ENCODE assay signal across 1 cellular context in genomic region chr20:32582659-32583580, GRCh38.
TF ChIP-seq lines count a peak whose summit lies in the region.

No MANE protein-coding gene starts in this region.

TF ChIP-seq in HepG2, 621 proteins besides CTCF, POLR2A, EP300 and RAD21 (continued from another document and continues in another):
- TF ChIP-seq, protein P1, sequence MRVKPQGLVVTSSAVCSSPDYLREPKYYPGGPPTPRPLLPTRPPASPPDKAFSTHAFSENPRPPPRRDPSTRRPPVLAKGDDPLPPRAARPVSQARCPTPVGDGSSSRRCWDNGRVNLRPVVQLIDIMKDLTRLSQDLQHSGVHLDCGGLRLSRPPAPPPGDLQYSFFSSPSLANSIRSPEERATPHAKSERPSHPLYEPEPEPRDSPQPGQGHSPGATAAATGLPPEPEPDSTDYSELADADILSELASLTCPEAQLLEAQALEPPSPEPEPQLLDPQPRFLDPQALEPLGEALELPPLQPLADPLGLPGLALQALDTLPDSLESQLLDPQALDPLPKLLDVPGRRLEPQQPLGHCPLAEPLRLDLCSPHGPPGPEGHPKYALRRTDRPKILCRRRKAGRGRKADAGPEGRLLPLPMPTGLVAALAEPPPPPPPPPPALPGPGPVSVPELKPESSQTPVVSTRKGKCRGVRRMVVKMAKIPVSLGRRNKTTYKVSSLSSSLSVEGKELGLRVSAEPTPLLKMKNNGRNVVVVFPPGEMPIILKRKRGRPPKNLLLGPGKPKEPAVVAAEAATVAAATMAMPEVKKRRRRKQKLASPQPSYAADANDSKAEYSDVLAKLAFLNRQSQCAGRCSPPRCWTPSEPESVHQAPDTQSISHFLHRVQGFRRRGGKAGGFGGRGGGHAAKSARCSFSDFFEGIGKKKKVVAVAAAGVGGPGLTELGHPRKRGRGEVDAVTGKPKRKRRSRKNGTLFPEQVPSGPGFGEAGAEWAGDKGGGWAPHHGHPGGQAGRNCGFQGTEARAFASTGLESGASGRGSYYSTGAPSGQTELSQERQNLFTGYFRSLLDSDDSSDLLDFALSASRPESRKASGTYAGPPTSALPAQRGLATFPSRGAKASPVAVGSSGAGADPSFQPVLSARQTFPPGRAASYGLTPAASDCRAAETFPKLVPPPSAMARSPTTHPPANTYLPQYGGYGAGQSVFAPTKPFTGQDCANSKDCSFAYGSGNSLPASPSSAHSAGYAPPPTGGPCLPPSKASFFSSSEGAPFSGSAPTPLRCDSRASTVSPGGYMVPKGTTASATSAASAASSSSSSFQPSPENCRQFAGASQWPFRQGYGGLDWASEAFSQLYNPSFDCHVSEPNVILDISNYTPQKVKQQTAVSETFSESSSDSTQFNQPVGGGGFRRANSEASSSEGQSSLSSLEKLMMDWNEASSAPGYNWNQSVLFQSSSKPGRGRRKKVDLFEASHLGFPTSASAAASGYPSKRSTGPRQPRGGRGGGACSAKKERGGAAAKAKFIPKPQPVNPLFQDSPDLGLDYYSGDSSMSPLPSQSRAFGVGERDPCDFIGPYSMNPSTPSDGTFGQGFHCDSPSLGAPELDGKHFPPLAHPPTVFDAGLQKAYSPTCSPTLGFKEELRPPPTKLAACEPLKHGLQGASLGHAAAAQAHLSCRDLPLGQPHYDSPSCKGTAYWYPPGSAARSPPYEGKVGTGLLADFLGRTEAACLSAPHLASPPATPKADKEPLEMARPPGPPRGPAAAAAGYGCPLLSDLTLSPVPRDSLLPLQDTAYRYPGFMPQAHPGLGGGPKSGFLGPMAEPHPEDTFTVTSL (CRISPR knock-in tag; IDR thresholded peaks at IDR 0.05; ENCODE audit: borderline replicate concordance), result no peak
- TF ChIP-seq, protein P2, sequence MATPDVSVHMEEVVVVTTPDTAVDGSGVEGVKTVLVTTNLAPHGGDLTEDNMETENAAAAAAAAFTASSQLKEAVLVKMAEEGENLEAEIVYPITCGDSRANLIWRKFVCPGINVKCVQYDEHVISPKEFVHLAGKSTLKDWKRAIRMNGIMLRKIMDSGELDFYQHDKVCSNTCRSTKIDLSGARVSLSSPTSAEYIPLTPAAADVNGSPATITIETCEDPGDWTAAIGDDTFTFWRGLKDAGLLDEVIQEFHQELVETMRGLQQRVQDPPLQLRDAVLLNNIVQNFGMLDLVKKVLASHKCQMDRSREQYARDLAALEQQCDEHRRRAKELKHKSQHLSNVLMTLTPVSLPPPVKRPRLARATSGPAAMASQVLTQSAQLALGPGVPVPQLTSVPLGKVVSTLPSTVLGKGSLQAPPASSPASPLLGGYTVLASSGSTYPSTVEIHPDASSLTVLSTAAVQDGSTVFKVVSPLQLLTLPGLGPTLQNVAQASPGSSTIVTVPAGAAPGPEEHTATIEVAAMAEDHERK (CRISPR knock-in tag; IDR thresholded peaks at IDR 0.05; ENCODE audit: low read depth), result no peak
- TF ChIP-seq, protein P3, sequence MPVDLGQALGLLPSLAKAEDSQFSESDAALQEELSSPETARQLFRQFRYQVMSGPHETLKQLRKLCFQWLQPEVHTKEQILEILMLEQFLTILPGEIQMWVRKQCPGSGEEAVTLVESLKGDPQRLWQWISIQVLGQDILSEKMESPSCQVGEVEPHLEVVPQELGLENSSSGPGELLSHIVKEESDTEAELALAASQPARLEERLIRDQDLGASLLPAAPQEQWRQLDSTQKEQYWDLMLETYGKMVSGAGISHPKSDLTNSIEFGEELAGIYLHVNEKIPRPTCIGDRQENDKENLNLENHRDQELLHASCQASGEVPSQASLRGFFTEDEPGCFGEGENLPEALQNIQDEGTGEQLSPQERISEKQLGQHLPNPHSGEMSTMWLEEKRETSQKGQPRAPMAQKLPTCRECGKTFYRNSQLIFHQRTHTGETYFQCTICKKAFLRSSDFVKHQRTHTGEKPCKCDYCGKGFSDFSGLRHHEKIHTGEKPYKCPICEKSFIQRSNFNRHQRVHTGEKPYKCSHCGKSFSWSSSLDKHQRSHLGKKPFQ (CRISPR knock-in tag; IDR thresholded peaks at IDR 0.05; ENCODE audit: insufficient replicate concordance), result no peak
- no peak for TF ChIP-seq NR3C1 (CRISPR knock-in tag; IDR thresholded peaks at IDR 0.05)
- no peak for TF ChIP-seq ZNF83 (CRISPR knock-in tag; IDR thresholded peaks at IDR 0.05; ENCODE audit: borderline replicate concordance)
- peak; percentile 51; the same call in 1 of the 2 replicates for TF ChIP-seq TARDBP (CRISPR knock-in tag; IDR thresholded peaks at IDR 0.05)
- TF ChIP-seq TP53 (CRISPR knock-in tag; conservative IDR thresholded peaks at IDR 0.05), result no peak
- TF ChIP-seq ZNF335 (CRISPR knock-in tag; IDR thresholded peaks at IDR 0.05), result no peak
- no peak for TF ChIP-seq SOX5 (CRISPR knock-in tag; IDR thresholded peaks at IDR 0.05; ENCODE audit: borderline replicate concordance)
- no peak for TF ChIP-seq ZNF260 (CRISPR knock-in tag; IDR thresholded peaks at IDR 0.05; ENCODE audit: borderline replicate concordance, low read depth)
- TF ChIP-seq ZNF788 (CRISPR knock-in tag; IDR thresholded peaks at IDR 0.05; ENCODE audit: borderline replicate concordance), result 0 out of 2 replicates have a peak, but pooled peaks have one; percentile 17
- no peak; the same call in 1 of the 2 replicates for TF ChIP-seq DR1 (CRISPR knock-in tag; IDR thresholded peaks at IDR 0.05)
- TF ChIP-seq, protein P4, sequence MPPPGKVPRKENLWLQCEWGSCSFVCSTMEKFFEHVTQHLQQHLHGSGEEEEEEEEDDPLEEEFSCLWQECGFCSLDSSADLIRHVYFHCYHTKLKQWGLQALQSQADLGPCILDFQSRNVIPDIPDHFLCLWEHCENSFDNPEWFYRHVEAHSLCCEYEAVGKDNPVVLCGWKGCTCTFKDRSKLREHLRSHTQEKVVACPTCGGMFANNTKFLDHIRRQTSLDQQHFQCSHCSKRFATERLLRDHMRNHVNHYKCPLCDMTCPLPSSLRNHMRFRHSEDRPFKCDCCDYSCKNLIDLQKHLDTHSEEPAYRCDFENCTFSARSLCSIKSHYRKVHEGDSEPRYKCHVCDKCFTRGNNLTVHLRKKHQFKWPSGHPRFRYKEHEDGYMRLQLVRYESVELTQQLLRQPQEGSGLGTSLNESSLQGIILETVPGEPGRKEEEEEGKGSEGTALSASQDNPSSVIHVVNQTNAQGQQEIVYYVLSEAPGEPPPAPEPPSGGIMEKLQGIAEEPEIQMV (CRISPR knock-in tag; IDR thresholded peaks at IDR 0.05; ENCODE audit: low read depth), result no peak; the same call in 1 of the 2 replicates
- TF ChIP-seq KLF13 (CRISPR knock-in tag; IDR thresholded peaks at IDR 0.05), result no peak
- 0 out of 2 replicates have a peak, but pooled peaks have one; percentile 15 for TF ChIP-seq ZNF766 (CRISPR knock-in tag; IDR thresholded peaks at IDR 0.05; ENCODE audit: borderline replicate concordance)
- TF ChIP-seq AGO1 (IDR thresholded peaks at IDR 0.05; ENCODE audit: low read depth, low read length, poor library complexity, severe bottlenecking), result no peak
- peak; percentile 51; the same call in 1 of the 2 replicates for TF ChIP-seq CCDC6 (CRISPR knock-in tag; IDR thresholded peaks at IDR 0.05)
- TF ChIP-seq SRSF4 (IDR thresholded peaks at IDR 0.05; ENCODE audit: low read depth, low read length, poor library complexity, severe bottlenecking), result no peak
- TF ChIP-seq, protein P5, sequence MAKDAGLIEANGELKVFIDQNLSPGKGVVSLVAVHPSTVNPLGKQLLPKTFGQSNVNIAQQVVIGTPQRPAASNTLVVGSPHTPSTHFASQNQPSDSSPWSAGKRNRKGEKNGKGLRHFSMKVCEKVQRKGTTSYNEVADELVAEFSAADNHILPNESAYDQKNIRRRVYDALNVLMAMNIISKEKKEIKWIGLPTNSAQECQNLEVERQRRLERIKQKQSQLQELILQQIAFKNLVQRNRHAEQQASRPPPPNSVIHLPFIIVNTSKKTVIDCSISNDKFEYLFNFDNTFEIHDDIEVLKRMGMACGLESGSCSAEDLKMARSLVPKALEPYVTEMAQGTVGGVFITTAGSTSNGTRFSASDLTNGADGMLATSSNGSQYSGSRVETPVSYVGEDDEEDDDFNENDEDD (CRISPR knock-in tag; IDR thresholded peaks at IDR 0.05; ENCODE audit: borderline replicate concordance), result 0 out of 2 replicates have a peak, but pooled peaks have one; percentile 28
- peak; percentile 82 for TF ChIP-seq ZBTB25 (CRISPR knock-in tag; IDR thresholded peaks at IDR 0.05)
- no peak for TF ChIP-seq LCORL (IDR thresholded peaks at IDR 0.05)
- TF ChIP-seq LCORL (CRISPR knock-in tag; IDR thresholded peaks at IDR 0.05), result peak; percentile 65; the same call in 1 of the 2 replicates
- no peak for TF ChIP-seq JUN (CRISPR knock-in tag; IDR thresholded peaks at IDR 0.05)
- TF ChIP-seq ZNF329 (CRISPR knock-in tag; IDR thresholded peaks at IDR 0.05; ENCODE audit: low read depth), result peak; percentile 38; the same call in 1 of the 2 replicates
- TF ChIP-seq ZNF280D (CRISPR knock-in tag; IDR thresholded peaks at IDR 0.05), result no peak
- TF ChIP-seq HBP1 (CRISPR knock-in tag; IDR thresholded peaks at IDR 0.05; ENCODE audit: low read depth), result 0 out of 2 replicates have a peak, but pooled peaks have one; percentile 23
- TF ChIP-seq ZNF572 (CRISPR knock-in tag; IDR thresholded peaks at IDR 0.05), result no peak
- TF ChIP-seq, protein P6, sequence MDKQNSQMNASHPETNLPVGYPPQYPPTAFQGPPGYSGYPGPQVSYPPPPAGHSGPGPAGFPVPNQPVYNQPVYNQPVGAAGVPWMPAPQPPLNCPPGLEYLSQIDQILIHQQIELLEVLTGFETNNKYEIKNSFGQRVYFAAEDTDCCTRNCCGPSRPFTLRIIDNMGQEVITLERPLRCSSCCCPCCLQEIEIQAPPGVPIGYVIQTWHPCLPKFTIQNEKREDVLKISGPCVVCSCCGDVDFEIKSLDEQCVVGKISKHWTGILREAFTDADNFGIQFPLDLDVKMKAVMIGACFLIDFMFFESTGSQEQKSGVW (CRISPR knock-in tag; IDR thresholded peaks at IDR 0.05; ENCODE audit: borderline replicate concordance), result no peak
- TF ChIP-seq, protein P7, sequence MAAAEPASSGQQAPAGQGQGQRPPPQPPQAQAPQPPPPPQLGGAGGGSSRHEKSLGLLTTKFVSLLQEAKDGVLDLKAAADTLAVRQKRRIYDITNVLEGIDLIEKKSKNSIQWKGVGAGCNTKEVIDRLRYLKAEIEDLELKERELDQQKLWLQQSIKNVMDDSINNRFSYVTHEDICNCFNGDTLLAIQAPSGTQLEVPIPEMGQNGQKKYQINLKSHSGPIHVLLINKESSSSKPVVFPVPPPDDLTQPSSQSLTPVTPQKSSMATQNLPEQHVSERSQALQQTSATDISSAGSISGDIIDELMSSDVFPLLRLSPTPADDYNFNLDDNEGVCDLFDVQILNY (CRISPR knock-in tag; conservative IDR thresholded peaks at IDR 0.05), result no peak
- TF ChIP-seq, protein P8, sequence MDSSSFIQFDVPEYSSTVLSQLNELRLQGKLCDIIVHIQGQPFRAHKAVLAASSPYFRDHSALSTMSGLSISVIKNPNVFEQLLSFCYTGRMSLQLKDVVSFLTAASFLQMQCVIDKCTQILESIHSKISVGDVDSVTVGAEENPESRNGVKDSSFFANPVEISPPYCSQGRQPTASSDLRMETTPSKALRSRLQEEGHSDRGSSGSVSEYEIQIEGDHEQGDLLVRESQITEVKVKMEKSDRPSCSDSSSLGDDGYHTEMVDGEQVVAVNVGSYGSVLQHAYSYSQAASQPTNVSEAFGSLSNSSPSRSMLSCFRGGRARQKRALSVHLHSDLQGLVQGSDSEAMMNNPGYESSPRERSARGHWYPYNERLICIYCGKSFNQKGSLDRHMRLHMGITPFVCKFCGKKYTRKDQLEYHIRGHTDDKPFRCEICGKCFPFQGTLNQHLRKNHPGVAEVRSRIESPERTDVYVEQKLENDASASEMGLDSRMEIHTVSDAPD (CRISPR knock-in tag; IDR thresholded peaks at IDR 0.05), result no peak; the same call in 1 of the 2 replicates
- TF ChIP-seq ZNF644 (CRISPR knock-in tag; IDR thresholded peaks at IDR 0.05; ENCODE audit: low read depth), result no peak
- no peak for TF ChIP-seq TRIM24 (CRISPR knock-in tag; IDR thresholded peaks at IDR 0.05)
- no peak for TF ChIP-seq SATB2 (CRISPR knock-in tag; IDR thresholded peaks at IDR 0.05)
- TF ChIP-seq ZFP36L1 (CRISPR knock-in tag; IDR thresholded peaks at IDR 0.05), result no peak
- TF ChIP-seq ZNF232 (CRISPR knock-in tag; IDR thresholded peaks at IDR 0.05; ENCODE audit: borderline replicate concordance), result no peak
